ENCODE assay signal across 10 cellular contexts in the genomic region with DNA sequence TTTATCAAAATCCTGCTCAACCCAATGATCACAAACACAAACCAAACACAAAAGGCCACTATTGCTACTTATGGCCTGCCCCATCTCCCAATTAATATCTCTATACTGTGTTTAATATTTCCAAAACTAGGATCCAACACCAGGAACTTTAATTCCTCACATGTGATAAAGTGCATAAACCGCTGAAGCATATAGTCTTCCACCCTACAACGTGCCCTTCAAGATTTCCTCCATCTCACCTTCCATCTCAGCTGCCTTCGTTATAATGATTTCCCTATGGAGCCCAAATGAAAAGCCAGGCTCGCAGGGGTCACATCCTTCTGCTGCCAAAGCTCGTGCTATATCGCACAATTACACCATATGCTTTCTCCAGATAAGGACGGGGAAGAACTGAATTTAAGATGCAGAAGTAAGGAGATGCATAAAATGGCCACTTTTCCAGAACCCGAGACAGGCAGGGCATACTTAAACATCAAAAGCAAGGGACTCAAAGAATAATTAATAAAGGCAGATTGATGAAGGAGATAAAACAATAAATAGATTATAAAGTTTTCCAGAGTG. TPM values are rescaled to one million over a fixed set of nuclear protein-coding genes. Genes with fewer than 3 reads are reported as not detected.
DNase-seq lines count a peak whose midpoint lies in the region; ATAC-seq, FAIRE-seq and TF ChIP-seq lines count a peak whose summit lies in the region.
"Had no signal": no experiment of that assay in that cellular context is flagged by ENCODE, and none has a peak within 500 bp of the region (broad histone marks: within the 10 kb centered on the region; RNA-seq: fewer than 3 reads in every experiment).

No MANE protein-coding gene starts in this region.

- H3K27me3 Mint-ChIP-seq in activated naive CD8-positive, alpha-beta T cell treated with anti-CD3 and anti-CD28 coated beads for 36 hours: peaks cover 65% of the 10 kb centered on the region

- FAIRE-seq in HTR-8/SVneo (lab: Jason Lieb, UNC): no peak
- FAIRE-seq: GM12878 had no signal

- H3K4me1 ChIP-seq in A673 (ENCODE audit: insufficient read depth, low read length, poor library complexity, severe bottlenecking) (peaks cover 24% of the 10 kb centered on the region), left lung (peaks cover 6 to 24% of the 10 kb centered on the region in 2 donors)

- peak overlapping the region; percentile 98 for H3K4me3 ChIP-seq in A673 (ENCODE audit: low read depth, low read length, poor library complexity, severe bottlenecking)
- H3K4me3 ChIP-seq in GM06990 (replicated peaks; ENCODE audit: low read depth, low read length): peak overlapping the region; percentile 95
- peak overlapping the region; percentile 61 to 87 for H3K4me3 ChIP-seq in left lung

- H3K4me3 Mint-ChIP-seq in activated naive CD8-positive, alpha-beta T cell treated with anti-CD3 and anti-CD28 coated beads for 36 hours: peak overlapping the region; percentile 20

- H3K27ac ChIP-seq in A673 (ENCODE audit: low read depth, low read length, poor library complexity, severe bottlenecking) (no peak overlapping the region), left lung (no peak overlapping the region)

- CTCF ChIA-PET in A673 (lab: Charles Lee): interaction anchor here (0.6 kb wide), 1 partner anchor 1002 kb away, joined by 6 read pairs; no protein-coding TSS in a partner anchor

- H3K9me3 ChIP-seq in A673 (ENCODE audit: low read depth, low read length, poor library complexity, severe bottlenecking): no peaks in the 10 kb centered on the region
- H3K9me3 ChIP-seq in left lung: no peaks in the 10 kb centered on the region

- POLR2A ChIA-PET in A673 (lab: Charles Lee; ENCODE audit: low non-redundant PET): no interaction called here

- TF ChIP-seq CTCF in A673 (conservative IDR thresholded peaks at IDR 0.05; ENCODE audit: low read depth, low read length): no peak
- no peak for TF ChIP-seq CTCF in GM06990 (IDR thresholded peaks at IDR 0.05; ENCODE audit: insufficient read depth, low read length, poor library complexity, severe bottlenecking)
- TF ChIP-seq CTCF in left lung (IDR thresholded peaks at IDR 0.05): no peak

- H3K27me3 ChIP-seq in A673 (replicated peaks; ENCODE audit: insufficient read depth, low read depth, low read length, poor library complexity): no peaks in the 10 kb centered on the region
- no peaks in the 10 kb centered on the region for H3K27me3 ChIP-seq in GM06990 (replicated peaks; ENCODE audit: control insufficient read depth, insufficient read depth, low read length)
- H3K27me3 ChIP-seq in left lung: peaks cover 6 to 96% of the 10 kb centered on the region in 2 donors

- no peak overlapping the region for H3K27ac Mint-ChIP-seq in activated naive CD8-positive, alpha-beta T cell treated with anti-CD3 and anti-CD28 coated beads for 36 hours

- DNase-seq in A673 (ENCODE audit: low spot score) (no peak), GM06990 (ENCODE audit: extremely low read depth, insufficient read length) (no peak), left lung (no peak), NCI-H2196 (lab: John Stamatoyannopoulos, UW; ENCODE audit: unreplicated experiment) (no peak), HTR-8/SVneo (ENCODE audit: insufficient read length, low spot score) (no peak)
- DNase-seq in activated naive CD8-positive, alpha-beta T cell treated with anti-CD3 and anti-CD28 coated beads for 36 hours: no peak
- DNase-seq in stimulated activated CD4-positive, alpha-beta T cell treated with anti-CD3 and anti-CD28 coated beads, Interleukin-2, amount 100 ng/mL, for 24 hours: no peak
- DNase-seq: T1000 had no signal

- peaks cover 9% of the 10 kb centered on the region for H3K4me1 Mint-ChIP-seq in activated naive CD8-positive, alpha-beta T cell treated with anti-CD3 and anti-CD28 coated beads for 36 hours

- ATAC-seq in left lung (no peak), GM21723 (IDR thresholded peaks at IDR 0.05; ENCODE audit: unreplicated experiment) (no peak)
- ATAC-seq: GM12878 had no signal

- H3K36me3 ChIP-seq in A673 (ENCODE audit: insufficient read depth, low read length, poor library complexity, severe bottlenecking) (no peaks in the 10 kb centered on the region), GM06990 (ENCODE audit: control insufficient read depth, insufficient read depth, low read length) (no peaks in the 10 kb centered on the region), left lung (no peaks in the 10 kb centered on the region)

- intact Hi-C loops in A673 (cut with micrococcal nuclease; ENCODE audit: unreplicated experiment): no loop called here
- intact Hi-C loops in left lung (cut with DNase I): no loop called here

- H3K36me3 Mint-ChIP-seq in activated naive CD8-positive, alpha-beta T cell treated with anti-CD3 and anti-CD28 coated beads for 36 hours: no peaks in the 10 kb centered on the region

- BruUV-seq in A673 (replicated peaks; lab: Mats Ljungman, UMichigan): TSS peak; percentile 53

- no peaks in the 10 kb centered on the region for H3K9me3 Mint-ChIP-seq in activated naive CD8-positive, alpha-beta T cell treated with anti-CD3 and anti-CD28 coated beads for 36 hours

RNA-seq across cellular contexts. Expression of gene MYH10, which starts 1.8 kb away (rescaled TPM):
- total RNA-seq in A673 (2021): 129 and 167 TPM in 2 replicates
- 10 to 100 TPM; 20.1 to 22.3 TPM for total RNA-seq in activated naive CD8-positive, alpha-beta T cell treated with anti-CD3 and anti-CD28 coated beads for 36 hours
- 100 to 1,000 TPM in 1 of 2 donors, 10 to 100 TPM in 1; 70.9 to 100 TPM for total RNA-seq in left lung
